1 cellular context compared by ENCODE assay signal in the genomic region with DNA sequence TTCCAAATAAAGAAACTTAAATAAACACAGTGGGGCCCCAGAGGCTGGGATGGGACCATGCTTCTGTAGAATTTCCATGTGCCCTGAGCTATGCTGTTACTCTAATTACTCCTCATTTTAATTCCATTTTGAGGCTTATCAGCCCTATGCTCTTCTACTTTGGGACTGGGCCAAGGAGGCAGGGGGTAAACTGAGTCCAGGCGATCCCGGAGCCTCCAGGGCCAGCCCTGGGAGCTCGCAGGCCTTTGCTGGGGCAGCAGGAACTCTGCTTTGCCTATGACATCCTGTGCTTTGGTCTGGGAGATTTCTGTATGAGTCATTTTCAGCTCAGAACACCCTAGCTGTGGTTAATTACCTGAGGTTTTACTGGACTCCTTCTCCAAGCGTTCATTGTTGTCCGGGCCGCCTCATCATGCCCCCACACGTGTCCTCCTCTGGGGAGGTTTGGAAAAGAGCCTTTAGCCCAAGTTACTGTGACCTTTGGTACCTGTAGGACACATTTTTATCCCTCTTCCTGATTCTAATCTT.
TF ChIP-seq lines count a peak whose summit lies in the region.

No MANE protein-coding gene starts in this region.

TF ChIP-seq in GM12878, 131 proteins besides CTCF, POLR2A, EP300 and RAD21 (continued from another document):
- TF ChIP-seq, protein P1, sequence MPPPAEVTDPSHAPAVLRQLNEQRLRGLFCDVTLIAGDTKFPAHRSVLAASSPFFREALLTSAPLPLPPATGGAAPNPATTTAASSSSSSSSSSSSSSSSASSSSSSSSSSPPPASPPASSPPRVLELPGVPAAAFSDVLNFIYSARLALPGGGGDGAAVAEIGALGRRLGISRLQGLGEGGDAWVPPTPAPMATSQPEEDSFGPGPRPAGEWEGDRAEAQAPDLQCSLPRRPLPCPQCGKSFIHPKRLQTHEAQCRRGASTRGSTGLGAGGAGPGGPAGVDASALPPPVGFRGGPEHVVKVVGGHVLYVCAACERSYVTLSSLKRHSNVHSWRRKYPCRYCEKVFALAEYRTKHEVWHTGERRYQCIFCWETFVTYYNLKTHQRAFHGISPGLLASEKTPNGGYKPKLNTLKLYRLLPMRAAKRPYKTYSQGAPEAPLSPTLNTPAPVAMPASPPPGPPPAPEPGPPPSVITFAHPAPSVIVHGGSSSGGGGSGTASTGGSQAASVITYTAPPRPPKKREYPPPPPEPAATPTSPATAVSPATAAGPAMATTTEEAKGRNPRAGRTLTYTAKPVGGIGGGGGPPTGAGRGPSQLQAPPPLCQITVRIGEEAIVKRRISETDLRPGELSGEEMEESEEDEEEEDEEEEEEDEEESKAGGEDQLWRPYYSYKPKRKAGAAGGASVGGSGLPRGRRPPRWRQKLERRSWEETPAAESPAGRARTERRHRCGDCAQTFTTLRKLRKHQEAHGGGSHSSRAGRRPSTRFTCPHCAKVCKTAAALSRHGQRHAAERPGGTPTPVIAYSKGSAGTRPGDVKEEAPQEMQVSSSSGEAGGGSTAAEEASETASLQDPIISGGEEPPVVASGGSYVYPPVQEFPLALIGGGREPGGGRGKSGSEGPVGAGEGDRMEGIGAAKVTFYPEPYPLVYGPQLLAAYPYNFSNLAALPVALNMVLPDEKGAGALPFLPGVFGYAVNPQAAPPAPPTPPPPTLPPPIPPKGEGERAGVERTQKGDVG (CRISPR knock-in tag; IDR thresholded peaks at IDR 0.05) = no peak
- TF ChIP-seq GATAD2B (conservative IDR thresholded peaks at IDR 0.05; ENCODE audit: low read depth) (peak; percentile 83), WRNIP1 (IDR thresholded peaks at IDR 0.05; ENCODE audit: borderline replicate concordance, low read depth, low read length) (0 out of 2 replicates have a peak, but pooled peaks have one; percentile 66), BMI1 (IDR thresholded peaks at IDR 0.05; ENCODE audit: borderline replicate concordance) (peak; percentile 58; the same call in 1 of the 2 replicates), ESRRA (IDR thresholded peaks at IDR 0.05; ENCODE audit: low read length) (no peak), ETV6 (conservative IDR thresholded peaks at IDR 0.05 in 1 of 2, IDR thresholded peaks at IDR 0.05 in 1 of 2; ENCODE audit: borderline replicate concordance in 1 of 2, low read depth in 1 of 2) (no peak), ATF7 (IDR thresholded peaks at IDR 0.05; ENCODE audit: low read depth) (peak; percentile 77), FOS (IDR thresholded peaks at IDR 0.05; ENCODE audit: borderline replicate concordance, extremely low read depth, insufficient read length) (no peak), EGR1 (IDR thresholded peaks at IDR 0.05; ENCODE audit: borderline replicate concordance in 1 of 2, low read depth in 2 of 2, low read length in 2 of 2) (no peak), IKZF2 (IDR thresholded peaks at IDR 0.05) (peak; percentile 98), RAD51 (IDR thresholded peaks at IDR 0.05) (peak; percentile 62), CREB1 (IDR thresholded peaks at IDR 0.05; ENCODE audit: low read depth) (no peak), MEF2B (IDR thresholded peaks at IDR 0.05; ENCODE audit: partially characterized antibody, poor library complexity, severe bottlenecking) (peak; percentile 60)
